ENCODE assay signal across 11 cellular contexts in the genomic region with DNA sequence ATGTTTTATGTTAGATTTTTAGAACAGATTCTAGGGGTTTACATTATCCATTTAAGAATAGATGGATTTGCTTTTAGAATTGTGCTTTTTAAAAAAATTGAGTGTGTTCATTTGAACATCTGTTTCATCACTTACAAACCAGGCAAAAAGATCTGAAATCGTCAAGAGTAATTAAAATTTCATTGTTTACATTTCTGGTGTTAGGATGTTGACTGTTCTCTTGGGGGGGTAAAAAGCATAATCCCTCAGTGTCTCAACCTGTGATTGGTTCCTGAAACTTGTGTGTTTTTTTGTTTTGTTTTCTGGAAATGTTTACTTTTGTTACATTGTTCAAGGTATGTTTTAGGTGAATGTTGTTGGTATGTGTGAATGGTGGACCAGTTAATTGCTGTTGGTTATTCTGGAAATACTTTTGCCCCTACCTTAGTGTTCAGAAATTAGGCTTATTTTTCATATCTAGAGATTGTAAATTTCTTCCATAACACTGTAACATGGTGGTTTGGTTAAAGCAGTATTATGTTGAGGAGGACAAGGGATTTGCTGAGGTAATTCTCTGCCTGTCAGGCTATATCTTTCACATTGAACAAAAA. TPM values are rescaled to one million over a fixed set of nuclear protein-coding genes. Genes with fewer than 3 reads are reported as not detected.
DNase-seq lines count a peak whose midpoint lies in the region; ATAC-seq and TF ChIP-seq lines count a peak whose summit lies in the region.
"Had no signal": no experiment of that assay in that cellular context is flagged by ENCODE, and none has a peak within 500 bp of the region (broad histone marks: within the 10 kb centered on the region; RNA-seq: fewer than 3 reads in every experiment).

No MANE protein-coding gene starts in this region.

- ATAC-seq in T-cell (replicated peaks in 1 of 4) = no peak
- no peak for ATAC-seq in GM21515 (IDR thresholded peaks at IDR 0.05; ENCODE audit: unreplicated experiment)

- no peak overlapping the region for H3K9ac ChIP-seq in smooth muscle cell (ENCODE audit: low read depth)

- H3K4me1 Mint-ChIP-seq in T-helper 2 cell treated with Interferon-gamma antibody and Interleukin-4, amounts not matched to agents 5 μg/mL and 100 μg/mL, for 36 hours (ENCODE audit: low read depth) = peaks cover 45% of the 10 kb centered on the region
- H3K4me1 Mint-ChIP-seq in T-cell = peaks cover 64 to 66% (median 66%) of the 10 kb centered on the region in 3 donors

- WGBS in smooth muscle cell (ENCODE audit: low lambda C conversion rate) = 48% methylated on average over 1 of the region's 1 CpG

- CTCF ChIA-PET in T-cell (lab: Charles Lee) = interaction anchor here in 1 of 2 donors (1.0 kb wide), 1 partner anchor 20 kb away, joined by 3 read pairs; no protein-coding TSS in a partner anchor

- H3K27me3 Mint-ChIP-seq in T-helper 2 cell treated with Interferon-gamma antibody and Interleukin-4, amounts not matched to agents 5 μg/mL and 100 μg/mL, for 36 hours (ENCODE audit: low read depth) = no peaks in the 10 kb centered on the region
- no peaks in the 10 kb centered on the region for H3K27me3 Mint-ChIP-seq in T-cell

- peak overlapping the region; percentile 100 for H3K4me3 Mint-ChIP-seq in T-helper 2 cell treated with Interferon-gamma antibody and Interleukin-4, amounts not matched to agents 5 μg/mL and 100 μg/mL, for 36 hours
- peak overlapping the region; percentile 63 to 99 (median 96) for H3K4me3 Mint-ChIP-seq in T-cell

- no peak overlapping the region for H2AFZ ChIP-seq in smooth muscle cell (ENCODE audit: low read depth)

- in situ Hi-C loops in G401 (cut with HindIII; ENCODE audit: low sequenced_read_pairs) = no loop called here

- peak overlapping the region; percentile 100 for H3K4me2 ChIP-seq in smooth muscle cell

- POLR2A ChIA-PET in T-cell (lab: Charles Lee) = interaction anchor here in 1 of 2 donors (0.6 to 1.0 kb wide), 2 partner anchors 8 to 243 kb away, joined by 3 read pairs; no protein-coding TSS in a partner anchor

- H4K20me1 ChIP-seq in smooth muscle cell (ENCODE audit: low read depth) = peaks cover 62% of the 10 kb centered on the region

- peaks cover 75% of the 10 kb centered on the region for H3K36me3 Mint-ChIP-seq in T-helper 2 cell treated with Interferon-gamma antibody and Interleukin-4, amounts not matched to agents 5 μg/mL and 100 μg/mL, for 36 hours (ENCODE audit: low read depth)
- H3K36me3 Mint-ChIP-seq in T-cell = peaks cover 52% of the 10 kb centered on the region

- H3K79me2 ChIP-seq in smooth muscle cell (ENCODE audit: low read depth) = peaks cover 95% of the 10 kb centered on the region

- no peaks in the 10 kb centered on the region for H3K27me3 ChIP-seq in smooth muscle cell (ENCODE audit: low read depth)
- H3K27me3 ChIP-seq in tibial artery = no peaks in the 10 kb centered on the region
- H3K27me3 ChIP-seq: cardiac muscle cell had no signal

- H3K36me3 ChIP-seq in smooth muscle cell (ENCODE audit: low read depth) (peaks cover 11% of the 10 kb centered on the region), tibial artery (peaks cover 21 to 26% (median 25%) of the 10 kb centered on the region in 3 donors)

- no peaks in the 10 kb centered on the region for H3K9me3 Mint-ChIP-seq in T-helper 2 cell treated with Interferon-gamma antibody and Interleukin-4, amounts not matched to agents 5 μg/mL and 100 μg/mL, for 36 hours
- H3K9me3 Mint-ChIP-seq in T-cell = peaks cover 0 to 6% (median 0%) of the 10 kb centered on the region in 3 donors

- TF ChIP-seq CTCF in smooth muscle cell (IDR thresholded peaks at IDR 0.05; ENCODE audit: borderline replicate concordance, insufficient read depth, poor library complexity, severe bottlenecking) (no peak), tibial artery (IDR thresholded peaks at IDR 0.05) (no peak)

- H3K27ac ChIP-seq in epithelial cell of prostate = peak overlapping the region; percentile 92
- peak overlapping the region; percentile 98 for H3K27ac ChIP-seq in smooth muscle cell (ENCODE audit: low read depth)
- H3K27ac ChIP-seq in tibial artery = peak overlapping the region in 1 of 2 donors; percentile 23

- intact Hi-C loops in tibial artery (cut with DNase I; ENCODE audit: low total_unique reads) = no loop called here

- peak overlapping the region; percentile 32 for H3K27ac Mint-ChIP-seq in T-helper 2 cell treated with Interferon-gamma antibody and Interleukin-4, amounts not matched to agents 5 μg/mL and 100 μg/mL, for 36 hours
- H3K27ac Mint-ChIP-seq in T-cell = peak overlapping the region; percentile 84 to 100

- no peak for DNase-seq in T-helper 2 cell treated with Interferon-gamma antibody and Interleukin-4, amounts not matched to agents 5 μg/mL and 100 μg/mL, for 36 hours (ENCODE audit: low spot score)
- DNase-seq in T-helper 2 cell (no peak), T-cell (no peak), epithelial cell of prostate (ENCODE audit: low read depth, low spot score) (no peak), smooth muscle cell (lab: John Stamatoyannopoulos, UW; ENCODE audit: unreplicated experiment) (no peak), G401 (ENCODE audit: low spot score) (no peak), tibial artery (no peak)
- DNase-seq: activated CD4-positive, alpha-beta T cell treated with anti-CD3 and anti-CD28 coated beads for 48 hours; stimulated activated CD4-positive, alpha-beta T cell treated with anti-CD3 and anti-CD28 coated beads, Interleukin-4, amount 100 ng/mL, for 24 hours had no signal

- H3K9me3 ChIP-seq in smooth muscle cell (replicated peaks; ENCODE audit: low read depth) (no peaks in the 10 kb centered on the region), tibial artery (no peaks in the 10 kb centered on the region)

- H3K4me3 ChIP-seq in smooth muscle cell (no peak overlapping the region), tibial artery (no peak overlapping the region)

- H3F3A ChIP-seq in smooth muscle cell (ENCODE audit: low read depth) = peaks cover 3% of the 10 kb centered on the region

- H3K4me1 ChIP-seq in smooth muscle cell (ENCODE audit: low read depth) (peaks cover 25% of the 10 kb centered on the region), tibial artery (peaks cover 3 to 53% (median 23%) of the 10 kb centered on the region in 4 donors)

RNA-seq across cellular contexts. Expression of a gene that starts 4.8 kb away (rescaled TPM):
- total RNA-seq in T-cell (100 to 1,000 TPM; 130 to 164 (median 151) TPM), smooth muscle cell (56.7 and 92.6 TPM in 2 replicates)
- 15.9 and 17.5 TPM in 2 replicates for polyA plus RNA-seq in smooth muscle cell
- total RNA-seq in G401 (2014; rRNA removed; shearing (Covaris generic)) = 10.8 and 22.3 TPM in 2 replicates

RNA-seq across cellular contexts. Expression of a gene that starts 31.8 kb away (rescaled TPM):
- total RNA-seq in T-cell (1 to 10 TPM; 6.2 to 9.7 (median 7.9) TPM), smooth muscle cell (16.4 and 17.8 TPM in 2 replicates)
- polyA plus RNA-seq in smooth muscle cell = 10.6 and 16.2 TPM in 2 replicates
- total RNA-seq in G401 (2014; rRNA removed; shearing (Covaris generic)) = 5.1 and 15.1 TPM in 2 replicates
